23 cellular contexts compared by ENCODE assay signal in the genomic region with DNA sequence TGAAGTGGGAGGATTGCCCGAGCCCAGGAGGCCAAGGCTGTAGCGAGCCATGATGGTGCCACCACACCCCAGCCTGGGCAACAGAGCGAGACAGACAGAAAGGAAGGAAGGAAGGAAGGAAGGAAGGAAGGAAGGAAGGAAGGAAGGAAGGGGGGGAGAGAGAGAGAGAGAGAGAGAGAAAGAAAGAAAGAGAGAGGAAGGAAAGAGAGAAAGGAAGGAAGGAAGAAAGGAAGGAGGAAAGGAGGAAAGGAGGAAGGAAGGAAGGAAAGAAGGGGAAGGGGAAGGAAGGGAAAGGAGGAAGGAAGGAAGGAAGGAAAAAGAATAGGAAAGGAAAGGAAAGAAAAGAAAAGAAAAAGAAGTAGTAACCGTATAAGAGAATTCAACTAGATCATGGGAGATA.
"Had no signal": no experiment of that assay in that cellular context is flagged by ENCODE, and none has a peak within 500 bp of the region (broad histone marks: within the 10 kb centered on the region; RNA-seq: fewer than 3 reads in every experiment).

No MANE protein-coding gene starts in this region.

- FAIRE-seq: endometrium had no signal

- DNase-seq: cortex of kidney; effector memory CD8-positive, alpha-beta T cell; erythroblast; esophagus squamous epithelium; foreskin melanocyte; natural killer cell; occipital lobe; ovary; posterior cingulate gyrus; psoas muscle; right cardiac atrium; sigmoid colon; stimulated activated CD4-positive, alpha-beta T cell treated with anti-CD3 and anti-CD28 coated beads, Interleukin-2, amount 100 ng/mL, for 24 hours; stimulated activated CD4-positive, alpha-beta T cell treated with anti-CD3 and anti-CD28 coated beads, Interleukin-4, amount 100 ng/mL, for 24 hours; stimulated activated naive CD4-positive, alpha-beta T cell; stimulated activated naive CD8-positive, alpha-beta T cell treated with anti-CD3 and anti-CD28 coated beads, Interleukin-15, amount 100 ng/mL, for 72 hours; transverse colon; upper lobe of right lung; uterus had no signal

- ATAC-seq: effector memory CD8-positive, alpha-beta T cell; left lobe of liver; natural killer cell; psoas muscle; right cardiac atrium; stimulated activated naive CD8-positive, alpha-beta T cell treated with anti-CD3 and anti-CD28 coated beads, Interleukin-15, amount 100 ng/mL, for 72 hours; upper lobe of right lung had no signal

- H3K4me1 ChIP-seq: esophagus squamous epithelium, psoas muscle, sigmoid colon, upper lobe of right lung, uterus had no signal

- H3K27me3 ChIP-seq: esophagus squamous epithelium, ovary, sigmoid colon, suprapubic skin, transverse colon, upper lobe of right lung, uterus had no signal

- H3K9me3 ChIP-seq: esophagus squamous epithelium, ovary, psoas muscle, sigmoid colon, suprapubic skin, transverse colon, upper lobe of right lung, uterus had no signal

- H3K9me3 Mint-ChIP-seq: natural killer cell; stimulated activated naive CD8-positive, alpha-beta T cell treated with anti-CD3 and anti-CD28 coated beads, Interleukin-15, amount 100 ng/mL, for 72 hours had no signal

- H3K4me3 Mint-ChIP-seq: effector memory CD8-positive, alpha-beta T cell; natural killer cell; stimulated activated naive CD8-positive, alpha-beta T cell treated with anti-CD3 and anti-CD28 coated beads, Interleukin-15, amount 100 ng/mL, for 72 hours had no signal

- H3K36me3 ChIP-seq: esophagus squamous epithelium, ovary, sigmoid colon, suprapubic skin, transverse colon, upper lobe of right lung, uterus had no signal

- H3K27ac Mint-ChIP-seq: effector memory CD8-positive, alpha-beta T cell; natural killer cell; stimulated activated naive CD8-positive, alpha-beta T cell treated with anti-CD3 and anti-CD28 coated beads, Interleukin-15, amount 100 ng/mL, for 72 hours had no signal

- H3K4me3 ChIP-seq: esophagus squamous epithelium, lung, ovary, psoas muscle, sigmoid colon, suprapubic skin, transverse colon, upper lobe of right lung, uterus had no signal

- H3K36me3 Mint-ChIP-seq: natural killer cell had no signal

- H3K27ac ChIP-seq: esophagus squamous epithelium, ovary, psoas muscle, sigmoid colon, suprapubic skin, transverse colon, upper lobe of right lung, uterus had no signal

- H3K4me1 Mint-ChIP-seq: natural killer cell; stimulated activated naive CD8-positive, alpha-beta T cell treated with anti-CD3 and anti-CD28 coated beads, Interleukin-15, amount 100 ng/mL, for 72 hours had no signal
